Comparison of ENCODE assay signal across 11 cellular contexts in the genomic region with DNA sequence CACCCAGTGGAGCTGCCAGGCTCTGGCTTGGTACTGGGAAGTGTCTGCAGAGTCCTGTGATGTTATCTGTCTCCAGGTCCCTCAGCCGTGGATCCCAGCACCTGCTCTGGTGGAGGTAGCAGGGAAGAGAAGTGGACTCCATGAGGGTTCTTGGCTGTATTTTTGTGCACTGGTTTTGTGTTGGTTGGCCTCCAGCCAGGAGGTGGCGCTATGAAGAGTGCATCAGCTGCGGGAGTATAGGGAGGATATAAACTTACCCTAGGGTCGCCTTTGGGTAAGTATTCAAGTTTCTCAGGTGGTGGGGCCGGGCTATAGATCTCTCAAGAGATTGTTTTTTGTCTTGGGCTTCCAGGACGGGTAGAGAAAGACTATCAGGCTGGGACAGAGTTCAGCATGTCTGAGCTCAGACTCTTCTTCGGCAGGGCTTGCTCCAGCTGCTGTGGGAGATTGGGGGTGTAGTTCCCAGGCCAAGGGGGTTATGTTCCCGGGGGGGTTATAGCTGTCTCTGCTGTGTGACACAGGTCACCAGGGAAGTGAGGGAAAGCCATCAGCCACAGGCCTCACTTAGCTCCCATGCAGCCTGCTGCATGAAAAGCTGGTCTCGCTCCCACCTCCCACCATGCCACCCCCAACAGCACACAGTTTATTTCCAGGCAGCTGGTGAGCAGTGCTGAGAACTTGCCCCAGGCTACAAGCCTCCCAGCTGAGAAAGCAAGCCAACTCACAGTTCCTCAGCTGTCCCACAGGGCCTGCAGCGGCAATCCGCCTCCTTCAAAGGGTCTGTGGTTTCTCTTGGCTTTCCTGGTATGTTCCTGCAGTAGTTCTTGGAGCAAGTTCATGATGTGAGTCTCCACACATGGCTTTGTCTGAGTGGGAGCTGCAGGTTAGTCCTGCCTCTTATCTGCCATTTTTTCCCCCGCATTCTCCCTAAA.
DNase-seq lines count a peak whose midpoint lies in the region; ATAC-seq and TF ChIP-seq lines count a peak whose summit lies in the region.
"Had no signal": no experiment of that assay in that cellular context is flagged by ENCODE, and none has a peak within 500 bp of the region (broad histone marks: within the 10 kb centered on the region; RNA-seq: fewer than 3 reads in every experiment).

No MANE protein-coding gene starts in this region.

- H3K79me2 ChIP-seq in SK-N-SH (ENCODE audit: insufficient read depth): no peaks in the 10 kb centered on the region

- POLR2A ChIA-PET in SK-N-SH (lab: Yijun Ruan, JAX): no interaction called here

- no peak overlapping the region for H2AFZ ChIP-seq in SK-N-SH (ENCODE audit: low read depth)

- no peak overlapping the region for H3K27ac ChIP-seq in SK-N-SH (ENCODE audit: low read depth in 2 of 2, low read length in 1 of 2)
- H3K27ac ChIP-seq: lower lobe of right lung had no signal

- no peaks in the 10 kb centered on the region for H4K20me1 ChIP-seq in SK-N-SH (ENCODE audit: insufficient read depth)

- H3K4me1 ChIP-seq in SK-N-SH (ENCODE audit: control insufficient read depth in 1 of 2, insufficient read depth in 2 of 2, low read depth in 1 of 2, low read length in 1 of 2): peaks cover 0 to 13% of the 10 kb centered on the region in 2 experiments; a peak in 2 of 4 replicates
- H3K4me1 ChIP-seq: lower lobe of right lung had no signal

- H3K9ac ChIP-seq in SK-N-SH: no peak overlapping the region

- no peak for TF ChIP-seq EP300 in SK-N-SH (IDR thresholded peaks at IDR 0.05; ENCODE audit: borderline replicate concordance in 1 of 2, low read depth in 1 of 2, low read length in 1 of 2)

- CTCF ChIA-PET in SK-N-SH (lab: Yijun Ruan, JAX): interaction anchor here (1.0 to 1.7 kb wide), 2 partner anchors 26 to 251 kb away, joined by 3 to 4 read pairs; no protein-coding TSS in a partner anchor
- CTCF ChIA-PET in activated naive CD4-positive, alpha-beta T cell treated with anti-CD3 and anti-CD28 coated beads for 36 hours (lab: Charles Lee): interaction anchor here (0.8 to 1.2 kb wide), 2 partner anchors 27 to 34 kb away, joined by 3 read pairs; no protein-coding TSS in a partner anchor

- H3K9me3 ChIP-seq in SK-N-SH: peaks cover 8% of the 10 kb centered on the region; the same call in 1 of the 2 replicates

- H3K4me2 ChIP-seq in SK-N-SH: no peak overlapping the region

- H3K4me3 Mint-ChIP-seq in activated naive CD4-positive, alpha-beta T cell treated with anti-CD3 and anti-CD28 coated beads for 36 hours: no peak overlapping the region
- H3K4me3 Mint-ChIP-seq: stimulated activated memory B cell treated with anti-CD40 and anti-IgM and Interleukin-4, amounts not matched to agents 10 μg/mL and 1 μg/mL and 100 μg/mL, for 72 hours had no signal

- H3K27me3 ChIP-seq in SK-N-SH (ENCODE audit: insufficient read depth): no peaks in the 10 kb centered on the region

- intact Hi-C loops in activated naive CD4-positive, alpha-beta T cell treated with anti-CD3 and anti-CD28 coated beads for 36 hours (cut with micrococcal nuclease): no loop called here

- H3K9me3 Mint-ChIP-seq in activated naive CD4-positive, alpha-beta T cell treated with anti-CD3 and anti-CD28 coated beads for 36 hours: peaks cover 20% of the 10 kb centered on the region

- no peaks in the 10 kb centered on the region for H3K4me1 Mint-ChIP-seq in activated naive CD4-positive, alpha-beta T cell treated with anti-CD3 and anti-CD28 coated beads for 36 hours (ENCODE audit: low read depth)
- H3K4me1 Mint-ChIP-seq: stimulated activated memory B cell treated with anti-CD40 and anti-IgM and Interleukin-4, amounts not matched to agents 10 μg/mL and 1 μg/mL and 100 μg/mL, for 72 hours had no signal

- H3K36me3 ChIP-seq in SK-N-SH (replicated peaks in 1 of 2; ENCODE audit: control insufficient read depth in 1 of 2, insufficient read depth in 2 of 2, low read length in 1 of 2): peaks cover 0 to 15% of the 10 kb centered on the region in 2 experiments
- H3K36me3 ChIP-seq: lower lobe of right lung had no signal

- DNase-seq in SK-N-SH: no peak
- peak; percentile 38 for DNase-seq in OCI-M1 (lab: John Stamatoyannopoulos, UW)
- DNase-seq in epithelial cell of esophagus (ENCODE audit: low read depth): peak; percentile 82
- peak; percentile 88 for DNase-seq in skeletal muscle cell (ENCODE audit: low read depth)
- no peak for DNase-seq in NOMO-1 treated with DMSO at 0.1 percent for 48 hours (lab: John Stamatoyannopoulos, UW; ENCODE audit: unreplicated experiment)
- DNase-seq in activated naive CD4-positive, alpha-beta T cell treated with anti-CD3 and anti-CD28 coated beads for 36 hours: no peak
- no peak for DNase-seq in MV-4-11 (lab: John Stamatoyannopoulos, UW)
- DNase-seq: lower lobe of right lung, NCI-H2107 had no signal

- H3F3A ChIP-seq in SK-N-SH (replicated peaks; ENCODE audit: insufficient read depth): peaks cover 11% of the 10 kb centered on the region

- TF ChIP-seq CTCF in SK-N-SH (IDR thresholded peaks at IDR 0.05) (0 out of 2 replicates have a peak, but pooled peaks have one; percentile 22), epithelial cell of esophagus (IDR thresholded peaks at IDR 0.05; ENCODE audit: insufficient read depth, low read depth, low read length, missing control alignments) (peak; percentile 11)

- ATAC-seq in SK-N-SH treated with all-trans-retinoic acid at 6 μM for 48 hours: no peak
- ATAC-seq: lower lobe of right lung; stimulated activated memory B cell treated with anti-CD40 and anti-IgM and Interleukin-4, amounts not matched to agents 10 μg/mL and 1 μg/mL and 100 μg/mL, for 72 hours had no signal

- no peak overlapping the region for H3K27ac Mint-ChIP-seq in activated naive CD4-positive, alpha-beta T cell treated with anti-CD3 and anti-CD28 coated beads for 36 hours
- H3K27ac Mint-ChIP-seq: stimulated activated memory B cell treated with anti-CD40 and anti-IgM and Interleukin-4, amounts not matched to agents 10 μg/mL and 1 μg/mL and 100 μg/mL, for 72 hours had no signal

- peaks cover 50% of the 10 kb centered on the region for H3K36me3 Mint-ChIP-seq in activated naive CD4-positive, alpha-beta T cell treated with anti-CD3 and anti-CD28 coated beads for 36 hours (ENCODE audit: low read depth)

- H3K4me3 ChIP-seq in SK-N-SH (ENCODE audit: low read depth in 2 of 2, low read length in 1 of 2) (no peak overlapping the region), epithelial cell of esophagus (ENCODE audit: low read length) (no peak overlapping the region), skeletal muscle cell (ENCODE audit: low read depth, low read length) (no peak overlapping the region)
- H3K4me3 ChIP-seq: lower lobe of right lung had no signal

- no peak for TF ChIP-seq RAD21 in SK-N-SH (IDR thresholded peaks at IDR 0.05; ENCODE audit: low read length)

- WGBS in SK-N-SH (ENCODE audit: low lambda C conversion rate): 87% methylated on average over 8 of the region's 12 CpGs

- H3K27me3 Mint-ChIP-seq in activated naive CD4-positive, alpha-beta T cell treated with anti-CD3 and anti-CD28 coated beads for 36 hours (ENCODE audit: low read depth): no peaks in the 10 kb centered on the region
- H3K27me3 Mint-ChIP-seq: stimulated activated memory B cell treated with anti-CD40 and anti-IgM and Interleukin-4, amounts not matched to agents 10 μg/mL and 1 μg/mL and 100 μg/mL, for 72 hours had no signal

- no peaks in the 10 kb centered on the region for H3K9me2 ChIP-seq in SK-N-SH

TF ChIP-seq in SK-N-SH, 30 proteins besides CTCF, POLR2A, EP300 and RAD21:
- TF ChIP-seq ELF1 (IDR thresholded peaks at IDR 0.05) (no peak), GATA2 (CRISPR knock-in tag; IDR thresholded peaks at IDR 0.05) (no peak)
- TF ChIP-seq, protein P1, sequence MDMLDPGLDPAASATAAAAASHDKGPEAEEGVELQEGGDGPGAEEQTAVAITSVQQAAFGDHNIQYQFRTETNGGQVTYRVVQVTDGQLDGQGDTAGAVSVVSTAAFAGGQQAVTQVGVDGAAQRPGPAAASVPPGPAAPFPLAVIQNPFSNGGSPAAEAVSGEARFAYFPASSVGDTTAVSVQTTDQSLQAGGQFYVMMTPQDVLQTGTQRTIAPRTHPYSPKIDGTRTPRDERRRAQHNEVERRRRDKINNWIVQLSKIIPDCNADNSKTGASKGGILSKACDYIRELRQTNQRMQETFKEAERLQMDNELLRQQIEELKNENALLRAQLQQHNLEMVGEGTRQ (IDR thresholded peaks at IDR 0.05; ENCODE audit: borderline replicate concordance, low read depth, low read length): no peak

TF ChIP-seq in SK-N-SH treated with all-trans-retinoic acid at 6 μM for 48 hours, 23 proteins besides CTCF, POLR2A, EP300 and RAD21:
- TF ChIP-seq ZFP30 (CRISPR knock-in tag; IDR thresholded peaks at IDR 0.05): no peak
- no peak for TF ChIP-seq OSR1 (CRISPR knock-in tag; IDR thresholded peaks at IDR 0.05)
- TF ChIP-seq ZNF565 (CRISPR knock-in tag; conservative IDR thresholded peaks at IDR 0.05; ENCODE audit: low read depth): no peak
- no peak for TF ChIP-seq CSDC2 (CRISPR knock-in tag; IDR thresholded peaks at IDR 0.05)
- no peak for TF ChIP-seq ESRRG (CRISPR knock-in tag; IDR thresholded peaks at IDR 0.05)
TF ChIP-seq in SK-N-SH treated with all-trans-retinoic acid at 6 μM for 48 hours: peak in this region for 0.

Comparison
In these comparisons a context has a peak if more than half of its experiments do, and no peak if none do; other contexts are left out.
1. DNase-seq: peak in OCI-M1 (single experiment), epithelial cell of esophagus (single experiment) and skeletal muscle cell (single experiment); none in SK-N-SH (single experiment), NOMO-1 treated with DMSO at 0.1 percent for 48 hours (single experiment), activated naive CD4-positive, alpha-beta T cell treated with anti-CD3 and anti-CD28 coated beads for 36 hours (single experiment) and MV-4-11 (single experiment).